In the genomic region with DNA sequence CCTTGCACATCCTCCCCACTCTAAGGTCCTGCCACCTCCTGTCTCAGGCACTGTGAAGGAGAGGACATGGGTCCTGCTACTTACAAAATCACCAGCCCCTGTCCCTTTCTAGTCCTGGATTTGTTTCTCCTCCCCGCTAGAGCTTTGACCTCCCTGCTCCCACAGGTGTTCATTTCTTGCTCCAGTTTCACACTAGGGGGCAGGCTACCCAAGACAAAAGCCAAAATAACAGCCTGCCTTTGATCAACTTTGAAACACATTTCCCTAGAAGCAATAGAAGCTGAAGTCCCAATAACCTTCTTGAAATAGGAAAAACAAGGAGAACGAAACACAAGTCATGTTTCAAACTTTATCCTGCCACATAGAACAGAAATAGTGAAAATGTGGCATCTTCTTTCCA, we compare ENCODE assay signal across 9 cellular contexts.
A peak's percentile ranks its signal among the peaks of the same experiment; 100 is the strongest.
DNase-seq lines count a peak whose midpoint lies in the region; TF ChIP-seq lines count a peak whose summit lies in the region.
"Had no signal": no experiment of that assay in that cellular context is flagged by ENCODE, and none has a peak within 500 bp of the region (broad histone marks: within the 10 kb centered on the region; RNA-seq: fewer than 3 reads in every experiment).

No MANE protein-coding gene starts in this region.

- H3K36me3 Mint-ChIP-seq in activated T-cell treated with anti-CD3 and anti-CD28 coated beads, Interleukin-2, amount 50 U/mL, for 24 hours (ENCODE audit: low read depth) = no peaks in the 10 kb centered on the region
- H3K36me3 Mint-ChIP-seq: activated naive CD4-positive, alpha-beta T cell treated with anti-CD3 and anti-CD28 coated beads, Interleukin-2, amount 50 U/mL, for 24 hours had no signal

- H3K4me1 Mint-ChIP-seq in activated T-cell treated with anti-CD3 and anti-CD28 coated beads, Interleukin-2, amount 50 U/mL, for 24 hours (ENCODE audit: low read depth) = no peaks in the 10 kb centered on the region
- H3K4me1 Mint-ChIP-seq: activated naive CD4-positive, alpha-beta T cell treated with anti-CD3 and anti-CD28 coated beads, Interleukin-2, amount 50 U/mL, for 24 hours had no signal

- peak; percentile 64 for TF ChIP-seq CTCF in GM12872 (IDR thresholded peaks at IDR 0.05; ENCODE audit: insufficient read depth, low read depth, low read length)
- peak; percentile 62 for TF ChIP-seq CTCF in left ventricle myocardium inferior (IDR thresholded peaks at IDR 0.05; ENCODE audit: borderline replicate concordance)
- peak; percentile 23 to 85 (median 62) for TF ChIP-seq CTCF in thyroid gland (IDR thresholded peaks at IDR 0.05)

- H3K27ac ChIP-seq in left ventricle myocardium inferior (replicated peaks) (no peak overlapping the region), thyroid gland (no peak overlapping the region)

- 57 to 58% methylated on average over 2 of the region's 2 CpGs for WGBS in thyroid gland, 2 donors

- no peak overlapping the region for H3K4me3 Mint-ChIP-seq in activated T-cell treated with anti-CD3 and anti-CD28 coated beads, Interleukin-2, amount 50 U/mL, for 24 hours
- H3K4me3 Mint-ChIP-seq: activated naive CD4-positive, alpha-beta T cell treated with anti-CD3 and anti-CD28 coated beads, Interleukin-2, amount 50 U/mL, for 24 hours had no signal

- no peaks in the 10 kb centered on the region for H3K9me3 Mint-ChIP-seq in activated T-cell treated with anti-CD3 and anti-CD28 coated beads, Interleukin-2, amount 50 U/mL, for 24 hours
- H3K9me3 Mint-ChIP-seq: activated naive CD4-positive, alpha-beta T cell treated with anti-CD3 and anti-CD28 coated beads, Interleukin-2, amount 50 U/mL, for 24 hours had no signal

- H3K27ac Mint-ChIP-seq in activated T-cell treated with anti-CD3 and anti-CD28 coated beads, Interleukin-2, amount 50 U/mL, for 24 hours = no peak overlapping the region
- H3K27ac Mint-ChIP-seq: activated naive CD4-positive, alpha-beta T cell treated with anti-CD3 and anti-CD28 coated beads, Interleukin-2, amount 50 U/mL, for 24 hours had no signal

- H3K27me3 Mint-ChIP-seq in activated T-cell treated with anti-CD3 and anti-CD28 coated beads, Interleukin-2, amount 50 U/mL, for 24 hours = peaks cover under 1% of the 10 kb centered on the region
- H3K27me3 Mint-ChIP-seq: activated naive CD4-positive, alpha-beta T cell treated with anti-CD3 and anti-CD28 coated beads, Interleukin-2, amount 50 U/mL, for 24 hours had no signal

- no peaks in the 10 kb centered on the region for H3K27me3 ChIP-seq in left ventricle myocardium inferior (ENCODE audit: low read depth)
- H3K27me3 ChIP-seq in thyroid gland = no peaks in the 10 kb centered on the region

- H3K4me3 ChIP-seq in left ventricle myocardium inferior (no peak overlapping the region), thyroid gland (replicated peaks in 1 of 3) (no peak overlapping the region)

- intact Hi-C loops in left ventricle myocardium inferior (cut with micrococcal nuclease) (loop anchor here (10.0 kb wide), 1 partner anchor 97 kb away; no protein-coding TSS in a partner anchor), thyroid gland (cut with DNase I) (loop anchor here (5.0 kb wide), 1 partner anchor 100 kb away; no protein-coding TSS in a partner anchor)

- TF ChIP-seq POLR2A in thyroid gland (IDR thresholded peaks at IDR 0.05) = no peak

- no peaks in the 10 kb centered on the region for H3K9me3 ChIP-seq in left ventricle myocardium inferior (replicated peaks)
- no peaks in the 10 kb centered on the region for H3K9me3 ChIP-seq in thyroid gland

- in situ Hi-C loops in KBM-7 (cut with MboI; ENCODE audit: low pct_unique_long_range_greater_than_20kb, low sequenced_read_pairs) = no loop called here

- H3K36me3 ChIP-seq in left ventricle myocardium inferior = no peaks in the 10 kb centered on the region
- no peaks in the 10 kb centered on the region for H3K36me3 ChIP-seq in thyroid gland

- H3K4me1 ChIP-seq in left ventricle myocardium inferior = no peaks in the 10 kb centered on the region
- no peaks in the 10 kb centered on the region for H3K4me1 ChIP-seq in thyroid gland

- DNase-seq in 8988T (peak; percentile 23), KBM-7 (peak; percentile 51), left ventricle myocardium inferior (no peak), thyroid gland (peak; percentile 35 to 56), NCI-H1105 treated with DMSO at 0.1 percent for 48 hours (lab: John Stamatoyannopoulos, UW) (no peak), mesenteric fat pad (ENCODE audit: low spot score) (no peak)
- peak; percentile 34 for DNase-seq in activated T-cell treated with anti-CD3 and anti-CD28 coated beads, Interleukin-2, amount 50 U/mL, for 24 hours

Comparison
In these comparisons a context has a peak if more than half of its experiments do, and no peak if none do; other contexts are left out.
1. DNase-seq: peak in 8988T (single experiment), KBM-7 (single experiment), activated T-cell treated with anti-CD3 and anti-CD28 coated beads, Interleukin-2, amount 50 U/mL, for 24 hours (single experiment) and thyroid gland (2 of 2); none in left ventricle myocardium inferior (single experiment), NCI-H1105 treated with DMSO at 0.1 percent for 48 hours (single experiment) and mesenteric fat pad (single experiment).
2. Peak in every context shown above with its lines, with median percentiles within 50 percentile points of each other: CTCF ChIP-seq.